24 cellular contexts compared by ENCODE assay signal in genomic region chr4:137614491-137614890, GRCh38.
DNase-seq lines count a peak whose midpoint lies in the region; ATAC-seq lines count a peak whose summit lies in the region.
"Had no signal": no experiment of that assay in that cellular context is flagged by ENCODE, and none has a peak within 500 bp of the region (broad histone marks: within the 10 kb centered on the region; RNA-seq: fewer than 3 reads in every experiment).

No MANE protein-coding gene starts in this region.

- no peak for ATAC-seq in HG03457 (IDR thresholded peaks at IDR 0.05; ENCODE audit: unreplicated experiment)
- ATAC-seq: activated naive CD8-positive, alpha-beta T cell treated with anti-CD3 and anti-CD28 coated beads, Interleukin-2, amount 50 U/mL, for 24 hours; activated T-cell treated with anti-CD3 and anti-CD28 coated beads, Interleukin-2, amount 50 U/mL, for 72 hours; SK-N-SH treated with all-trans-retinoic acid at 6 μM for 48 hours; stimulated activated naive CD8-positive, alpha-beta T cell treated with anti-CD3 and anti-CD28 coated beads, Interleukin-15, Interleukin-2, amounts not matched to agents 100 U/mL and 50 U/mL, for 24 hours had no signal

- DNase-seq in DMS53 (lab: John Stamatoyannopoulos, UW) (peak; percentile 83), NCI-H1436 treated with DMSO at 0.1 percent for 48 hours (lab: John Stamatoyannopoulos, UW) (peak; percentile 70), NCI-H526 treated with DMSO at 0.1 percent for 48 hours (lab: John Stamatoyannopoulos, UW) (peak; percentile 90), fibroblast of gingiva (ENCODE audit: low read depth) (peak; percentile 65)
- DNase-seq in activated CD4-positive, alpha-beta T cell treated with anti-CD3 and anti-CD28 coated beads, Interleukin-2, amount 50 U/mL, for 48 hours = no peak
- no peak for DNase-seq in stimulated activated naive CD4-positive, alpha-beta T cell treated with Interleukin-2 at 50 U/mL for 16 hours (lab: John Stamatoyannopoulos, UW)
- DNase-seq: activated CD4-positive, alpha-beta memory T cell treated with anti-CD3 and anti-CD28 coated beads for 36 hours; activated CD4-positive, CD25-positive, alpha-beta regulatory T cell; activated naive CD8-positive, alpha-beta T cell treated with anti-CD3 and anti-CD28 coated beads, Interleukin-2, amount 50 U/mL, for 24 hours; activated T-cell treated with anti-CD3 and anti-CD28 coated beads, Interleukin-2, amount 50 U/mL, for 72 hours; CD4-positive, alpha-beta memory T cell; colonic mucosa; effector CD4-positive, alpha-beta T cell; EL; glutamatergic neuron; islet precursor cell; left ventricle myocardium inferior; MM.1S; NCI-H1417 treated with DMSO at 0.1 percent for 48 hours; NCI-H2227 treated with DMSO at 0.1 percent for 48 hours; OCI-M1; stimulated activated naive CD8-positive, alpha-beta T cell treated with anti-CD3 and anti-CD28 coated beads, Interleukin-15, Interleukin-2, amounts not matched to agents 100 U/mL and 50 U/mL, for 24 hours had no signal

Comparison
In these comparisons a context has a peak if more than half of its experiments do, and no peak if none do; other contexts are left out.
1. DNase-seq: peak in DMS53 (single experiment), NCI-H1436 treated with DMSO at 0.1 percent for 48 hours (single experiment), NCI-H526 treated with DMSO at 0.1 percent for 48 hours (single experiment) and fibroblast of gingiva (single experiment); none in activated CD4-positive, alpha-beta T cell treated with anti-CD3 and anti-CD28 coated beads, Interleukin-2, amount 50 U/mL, for 48 hours (0 of 2) and stimulated activated naive CD4-positive, alpha-beta T cell treated with Interleukin-2 at 50 U/mL for 16 hours (single experiment).